Comparison of ENCODE assay signal across 1 cellular context in genomic region chr19:4636761-4637160, GRCh38.
TF ChIP-seq lines count a peak whose summit lies in the region.

No MANE protein-coding gene starts in this region.

TF ChIP-seq in GM12878, 131 proteins besides CTCF, POLR2A, EP300 and RAD21 (continued from another document):
- TF ChIP-seq, protein P1, sequence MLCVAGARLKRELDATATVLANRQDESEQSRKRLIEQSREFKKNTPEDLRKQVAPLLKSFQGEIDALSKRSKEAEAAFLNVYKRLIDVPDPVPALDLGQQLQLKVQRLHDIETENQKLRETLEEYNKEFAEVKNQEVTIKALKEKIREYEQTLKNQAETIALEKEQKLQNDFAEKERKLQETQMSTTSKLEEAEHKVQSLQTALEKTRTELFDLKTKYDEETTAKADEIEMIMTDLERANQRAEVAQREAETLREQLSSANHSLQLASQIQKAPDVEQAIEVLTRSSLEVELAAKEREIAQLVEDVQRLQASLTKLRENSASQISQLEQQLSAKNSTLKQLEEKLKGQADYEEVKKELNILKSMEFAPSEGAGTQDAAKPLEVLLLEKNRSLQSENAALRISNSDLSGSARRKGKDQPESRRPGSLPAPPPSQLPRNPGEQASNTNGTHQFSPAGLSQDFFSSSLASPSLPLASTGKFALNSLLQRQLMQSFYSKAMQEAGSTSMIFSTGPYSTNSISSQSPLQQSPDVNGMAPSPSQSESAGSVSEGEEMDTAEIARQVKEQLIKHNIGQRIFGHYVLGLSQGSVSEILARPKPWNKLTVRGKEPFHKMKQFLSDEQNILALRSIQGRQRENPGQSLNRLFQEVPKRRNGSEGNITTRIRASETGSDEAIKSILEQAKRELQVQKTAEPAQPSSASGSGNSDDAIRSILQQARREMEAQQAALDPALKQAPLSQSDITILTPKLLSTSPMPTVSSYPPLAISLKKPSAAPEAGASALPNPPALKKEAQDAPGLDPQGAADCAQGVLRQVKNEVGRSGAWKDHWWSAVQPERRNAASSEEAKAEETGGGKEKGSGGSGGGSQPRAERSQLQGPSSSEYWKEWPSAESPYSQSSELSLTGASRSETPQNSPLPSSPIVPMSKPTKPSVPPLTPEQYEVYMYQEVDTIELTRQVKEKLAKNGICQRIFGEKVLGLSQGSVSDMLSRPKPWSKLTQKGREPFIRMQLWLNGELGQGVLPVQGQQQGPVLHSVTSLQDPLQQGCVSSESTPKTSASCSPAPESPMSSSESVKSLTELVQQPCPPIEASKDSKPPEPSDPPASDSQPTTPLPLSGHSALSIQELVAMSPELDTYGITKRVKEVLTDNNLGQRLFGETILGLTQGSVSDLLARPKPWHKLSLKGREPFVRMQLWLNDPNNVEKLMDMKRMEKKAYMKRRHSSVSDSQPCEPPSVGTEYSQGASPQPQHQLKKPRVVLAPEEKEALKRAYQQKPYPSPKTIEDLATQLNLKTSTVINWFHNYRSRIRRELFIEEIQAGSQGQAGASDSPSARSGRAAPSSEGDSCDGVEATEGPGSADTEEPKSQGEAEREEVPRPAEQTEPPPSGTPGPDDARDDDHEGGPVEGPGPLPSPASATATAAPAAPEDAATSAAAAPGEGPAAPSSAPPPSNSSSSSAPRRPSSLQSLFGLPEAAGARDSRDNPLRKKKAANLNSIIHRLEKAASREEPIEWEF (IDR thresholded peaks at IDR 0.05; ENCODE audit: insufficient replicate concordance, low read depth, low read length), result no peak
- TF ChIP-seq RCOR1 (conservative IDR thresholded peaks at IDR 0.05; ENCODE audit: low read depth, low read length) (no peak), ZNF687 (IDR thresholded peaks at IDR 0.05) (no peak), HDAC6 (IDR thresholded peaks at IDR 0.05; ENCODE audit: unreplicated experiment) (no peak), CREB1 (IDR thresholded peaks at IDR 0.05; ENCODE audit: low read depth) (no peak), SMARCA5 (IDR thresholded peaks at IDR 0.05) (no peak), SP1 (IDR thresholded peaks at IDR 0.05; ENCODE audit: low read depth, low read length) (no peak), NR2C1 (IDR thresholded peaks at IDR 0.05) (no peak), BRCA1 (IDR thresholded peaks at IDR 0.05; ENCODE audit: low read depth, low read length) (no peak), KLF5 (IDR thresholded peaks at IDR 0.05; ENCODE audit: partially characterized antibody) (no peak)
- TF ChIP-seq, protein P2, sequence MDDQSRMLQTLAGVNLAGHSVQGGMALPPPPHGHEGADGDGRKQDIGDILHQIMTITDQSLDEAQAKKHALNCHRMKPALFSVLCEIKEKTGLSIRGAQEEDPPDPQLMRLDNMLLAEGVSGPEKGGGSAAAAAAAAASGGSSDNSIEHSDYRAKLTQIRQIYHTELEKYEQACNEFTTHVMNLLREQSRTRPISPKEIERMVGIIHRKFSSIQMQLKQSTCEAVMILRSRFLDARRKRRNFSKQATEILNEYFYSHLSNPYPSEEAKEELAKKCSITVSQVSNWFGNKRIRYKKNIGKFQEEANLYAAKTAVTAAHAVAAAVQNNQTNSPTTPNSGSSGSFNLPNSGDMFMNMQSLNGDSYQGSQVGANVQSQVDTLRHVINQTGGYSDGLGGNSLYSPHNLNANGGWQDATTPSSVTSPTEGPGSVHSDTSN (IDR thresholded peaks at IDR 0.05; ENCODE audit: insufficient replicate concordance, low read depth, low read length), result no peak
- TF ChIP-seq, protein P3, sequence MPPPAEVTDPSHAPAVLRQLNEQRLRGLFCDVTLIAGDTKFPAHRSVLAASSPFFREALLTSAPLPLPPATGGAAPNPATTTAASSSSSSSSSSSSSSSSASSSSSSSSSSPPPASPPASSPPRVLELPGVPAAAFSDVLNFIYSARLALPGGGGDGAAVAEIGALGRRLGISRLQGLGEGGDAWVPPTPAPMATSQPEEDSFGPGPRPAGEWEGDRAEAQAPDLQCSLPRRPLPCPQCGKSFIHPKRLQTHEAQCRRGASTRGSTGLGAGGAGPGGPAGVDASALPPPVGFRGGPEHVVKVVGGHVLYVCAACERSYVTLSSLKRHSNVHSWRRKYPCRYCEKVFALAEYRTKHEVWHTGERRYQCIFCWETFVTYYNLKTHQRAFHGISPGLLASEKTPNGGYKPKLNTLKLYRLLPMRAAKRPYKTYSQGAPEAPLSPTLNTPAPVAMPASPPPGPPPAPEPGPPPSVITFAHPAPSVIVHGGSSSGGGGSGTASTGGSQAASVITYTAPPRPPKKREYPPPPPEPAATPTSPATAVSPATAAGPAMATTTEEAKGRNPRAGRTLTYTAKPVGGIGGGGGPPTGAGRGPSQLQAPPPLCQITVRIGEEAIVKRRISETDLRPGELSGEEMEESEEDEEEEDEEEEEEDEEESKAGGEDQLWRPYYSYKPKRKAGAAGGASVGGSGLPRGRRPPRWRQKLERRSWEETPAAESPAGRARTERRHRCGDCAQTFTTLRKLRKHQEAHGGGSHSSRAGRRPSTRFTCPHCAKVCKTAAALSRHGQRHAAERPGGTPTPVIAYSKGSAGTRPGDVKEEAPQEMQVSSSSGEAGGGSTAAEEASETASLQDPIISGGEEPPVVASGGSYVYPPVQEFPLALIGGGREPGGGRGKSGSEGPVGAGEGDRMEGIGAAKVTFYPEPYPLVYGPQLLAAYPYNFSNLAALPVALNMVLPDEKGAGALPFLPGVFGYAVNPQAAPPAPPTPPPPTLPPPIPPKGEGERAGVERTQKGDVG (CRISPR knock-in tag; IDR thresholded peaks at IDR 0.05), result no peak
- TF ChIP-seq, protein P4, sequence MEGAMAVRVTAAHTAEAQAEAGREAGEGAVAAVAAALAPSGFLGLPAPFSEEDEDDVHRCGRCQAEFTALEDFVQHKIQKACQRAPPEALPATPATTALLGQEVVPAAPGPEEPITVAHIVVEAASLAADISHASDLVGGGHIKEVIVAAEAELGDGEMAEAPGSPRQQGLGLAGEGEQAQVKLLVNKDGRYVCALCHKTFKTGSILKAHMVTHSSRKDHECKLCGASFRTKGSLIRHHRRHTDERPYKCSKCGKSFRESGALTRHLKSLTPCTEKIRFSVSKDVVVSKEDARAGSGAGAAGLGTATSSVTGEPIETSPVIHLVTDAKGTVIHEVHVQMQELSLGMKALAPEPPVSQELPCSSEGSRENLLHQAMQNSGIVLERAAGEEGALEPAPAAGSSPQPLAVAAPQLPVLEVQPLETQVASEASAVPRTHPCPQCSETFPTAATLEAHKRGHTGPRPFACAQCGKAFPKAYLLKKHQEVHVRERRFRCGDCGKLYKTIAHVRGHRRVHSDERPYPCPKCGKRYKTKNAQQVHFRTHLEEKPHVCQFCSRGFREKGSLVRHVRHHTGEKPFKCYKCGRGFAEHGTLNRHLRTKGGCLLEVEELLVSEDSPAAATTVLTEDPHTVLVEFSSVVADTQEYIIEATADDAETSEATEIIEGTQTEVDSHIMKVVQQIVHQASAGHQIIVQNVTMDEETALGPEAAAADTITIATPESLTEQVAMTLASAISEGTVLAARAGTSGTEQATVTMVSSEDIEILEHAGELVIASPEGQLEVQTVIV (IDR thresholded peaks at IDR 0.05; ENCODE audit: borderline replicate concordance, partially characterized antibody), result no peak
- TF ChIP-seq, protein P5, sequence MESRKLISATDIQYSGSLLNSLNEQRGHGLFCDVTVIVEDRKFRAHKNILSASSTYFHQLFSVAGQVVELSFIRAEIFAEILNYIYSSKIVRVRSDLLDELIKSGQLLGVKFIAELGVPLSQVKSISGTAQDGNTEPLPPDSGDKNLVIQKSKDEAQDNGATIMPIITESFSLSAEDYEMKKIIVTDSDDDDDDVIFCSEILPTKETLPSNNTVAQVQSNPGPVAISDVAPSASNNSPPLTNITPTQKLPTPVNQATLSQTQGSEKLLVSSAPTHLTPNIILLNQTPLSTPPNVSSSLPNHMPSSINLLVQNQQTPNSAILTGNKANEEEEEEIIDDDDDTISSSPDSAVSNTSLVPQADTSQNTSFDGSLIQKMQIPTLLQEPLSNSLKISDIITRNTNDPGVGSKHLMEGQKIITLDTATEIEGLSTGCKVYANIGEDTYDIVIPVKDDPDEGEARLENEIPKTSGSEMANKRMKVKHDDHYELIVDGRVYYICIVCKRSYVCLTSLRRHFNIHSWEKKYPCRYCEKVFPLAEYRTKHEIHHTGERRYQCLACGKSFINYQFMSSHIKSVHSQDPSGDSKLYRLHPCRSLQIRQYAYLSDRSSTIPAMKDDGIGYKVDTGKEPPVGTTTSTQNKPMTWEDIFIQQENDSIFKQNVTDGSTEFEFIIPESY (IDR thresholded peaks at IDR 0.05), result no peak
